Comparison of ENCODE assay signal across 13 cellular contexts in the genomic region with DNA sequence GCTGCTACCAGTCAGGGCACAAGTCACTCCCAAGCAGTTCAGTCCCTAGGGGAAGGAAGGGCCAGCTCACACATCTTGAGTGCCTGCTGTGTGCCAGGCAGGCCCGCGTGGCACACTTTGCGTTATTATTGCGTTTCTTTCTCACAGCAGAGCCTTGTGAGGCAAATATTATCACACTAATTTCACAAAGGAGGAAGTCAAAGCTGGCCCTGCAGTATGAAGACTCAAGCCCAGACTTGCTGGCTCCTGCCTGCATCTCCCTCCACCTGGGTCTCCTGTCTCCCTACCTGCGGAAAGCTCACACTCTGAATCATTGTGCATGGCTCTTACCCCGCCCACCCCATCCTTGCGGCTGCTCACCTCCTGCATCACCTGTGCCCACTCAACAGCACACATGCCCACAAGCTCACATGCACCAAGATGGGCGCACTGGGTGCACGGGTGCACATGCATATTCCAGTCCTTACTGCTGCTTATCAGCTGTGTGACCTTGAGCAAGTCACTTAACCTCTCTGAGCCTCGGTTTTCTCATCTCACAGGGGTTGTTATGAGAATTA. TPM values are rescaled to one million over a fixed set of nuclear protein-coding genes. Genes with fewer than 3 reads are reported as not detected.
DNase-seq lines count a peak whose midpoint lies in the region; ATAC-seq and TF ChIP-seq lines count a peak whose summit lies in the region.
"Had no signal": no experiment of that assay in that cellular context is flagged by ENCODE, and none has a peak within 500 bp of the region (broad histone marks: within the 10 kb centered on the region; RNA-seq: fewer than 3 reads in every experiment).

No MANE protein-coding gene starts in this region.

- ATAC-seq in GM21723 (IDR thresholded peaks at IDR 0.05; ENCODE audit: unreplicated experiment) = no peak

- no peak overlapping the region for H3K9ac ChIP-seq in neural progenitor cell

- H3K27me3 ChIP-seq in left ventricle myocardium inferior (ENCODE audit: low read depth) = no peaks in the 10 kb centered on the region
- H3K27me3 ChIP-seq in right atrium auricular region = no peaks in the 10 kb centered on the region
- no peaks in the 10 kb centered on the region for H3K27me3 ChIP-seq in neural progenitor cell
- H3K27me3 ChIP-seq: cardiac muscle cell, MG63 had no signal

- in situ Hi-C loops in G401 (cut with HindIII; ENCODE audit: low sequenced_read_pairs) = no loop called here

- H3K27ac ChIP-seq in left ventricle myocardium inferior (replicated peaks) = peak overlapping the region; percentile 21
- H3K27ac ChIP-seq in right atrium auricular region = no peak overlapping the region
- no peak overlapping the region for H3K27ac ChIP-seq in neural progenitor cell
- H3K27ac ChIP-seq: cardiac muscle cell had no signal

- H3K4me2 ChIP-seq in neural progenitor cell = no peak overlapping the region

- H3K9me3 ChIP-seq in left ventricle myocardium inferior (replicated peaks) = no peaks in the 10 kb centered on the region
- H3K9me3 ChIP-seq in right atrium auricular region = no peaks in the 10 kb centered on the region
- no peaks in the 10 kb centered on the region for H3K9me3 ChIP-seq in neural progenitor cell (ENCODE audit: low read depth)
- H3K9me3 ChIP-seq: MG63 had no signal

- H3K27ac Mint-ChIP-seq in neural progenitor cell = peak overlapping the region; percentile 17
- H3K27ac Mint-ChIP-seq: activated CD4-positive, alpha-beta T cell treated with anti-CD3 and anti-CD28 coated beads, Interleukin-2, amount 10 ng/mL, durations not matched to agents 24 days and 14 days had no signal

- no peaks in the 10 kb centered on the region for H3K36me3 Mint-ChIP-seq in neural progenitor cell

- DNase-seq in left ventricle myocardium inferior (no peak), right atrium auricular region (ENCODE audit: low spot score) (no peak), UCSD-AML1 (lab: John Stamatoyannopoulos, UW; ENCODE audit: unreplicated experiment) (peak; percentile 64), neural progenitor cell (ENCODE audit: low spot score) (no peak), G401 (ENCODE audit: low spot score) (no peak), DMS114 treated with DMSO at 0.1 percent for 48 hours (lab: John Stamatoyannopoulos, UW; ENCODE audit: unreplicated experiment) (no peak)
- DNase-seq in stimulated activated CD4-positive, alpha-beta T cell treated with anti-CD3 and anti-CD28 coated beads, Interleukin-2, amount 100 ng/mL, for 48 hours = no peak
- DNase-seq: activated CD4-positive, alpha-beta T cell treated with anti-CD3 and anti-CD28 coated beads, Interleukin-2, amount 10 ng/mL, durations not matched to agents 24 days and 14 days; activated gamma-delta T cell; small intestine had no signal

- TF ChIP-seq CTCF in left ventricle myocardium inferior (IDR thresholded peaks at IDR 0.05; ENCODE audit: borderline replicate concordance) (no peak), right atrium auricular region (IDR thresholded peaks at IDR 0.05) (no peak), neural progenitor cell (IDR thresholded peaks at IDR 0.05) (no peak)

- H3K4me1 ChIP-seq in left ventricle myocardium inferior = peaks cover 57% of the 10 kb centered on the region
- H3K4me1 ChIP-seq in right atrium auricular region = peaks cover 0 to 40% of the 10 kb centered on the region in 2 donors
- no peaks in the 10 kb centered on the region for H3K4me1 ChIP-seq in neural progenitor cell

- H3K27me3 Mint-ChIP-seq in neural progenitor cell (ENCODE audit: insufficient read depth, low read depth) = peaks cover 4% of the 10 kb centered on the region

- H3K36me3 ChIP-seq in left ventricle myocardium inferior (no peaks in the 10 kb centered on the region), right atrium auricular region (no peaks in the 10 kb centered on the region), neural progenitor cell (no peaks in the 10 kb centered on the region)
- H3K36me3 ChIP-seq: cardiac muscle cell, MG63 had no signal

- intact Hi-C loops in left ventricle myocardium inferior (cut with micrococcal nuclease) = loop anchor here (10.0 kb wide), 2 partner anchors 58 to 462 kb away; no protein-coding TSS in a partner anchor

- H4K20me1 ChIP-seq in neural progenitor cell (ENCODE audit: low read depth) = no peaks in the 10 kb centered on the region

- no peaks in the 10 kb centered on the region for H3K9me3 Mint-ChIP-seq in neural progenitor cell
- H3K9me3 Mint-ChIP-seq: activated CD4-positive, alpha-beta T cell treated with anti-CD3 and anti-CD28 coated beads, Interleukin-2, amount 10 ng/mL, durations not matched to agents 24 days and 14 days had no signal

- no peak overlapping the region for H2AFZ ChIP-seq in neural progenitor cell (replicated peaks)

- H3K4me3 Mint-ChIP-seq in neural progenitor cell = no peak overlapping the region
- H3K4me3 Mint-ChIP-seq: activated CD4-positive, alpha-beta T cell treated with anti-CD3 and anti-CD28 coated beads, Interleukin-2, amount 10 ng/mL, durations not matched to agents 24 days and 14 days had no signal

- no peaks in the 10 kb centered on the region for H3F3A ChIP-seq in neural progenitor cell (ENCODE audit: low read depth)

- no peaks in the 10 kb centered on the region for H3K79me2 ChIP-seq in neural progenitor cell (ENCODE audit: low read depth)

- H3K4me3 ChIP-seq in left ventricle myocardium inferior (no peak overlapping the region), right atrium auricular region (no peak overlapping the region), neural progenitor cell (no peak overlapping the region)
- H3K4me3 ChIP-seq: cardiac muscle cell, MG63 had no signal

- no peaks in the 10 kb centered on the region for H3K4me1 Mint-ChIP-seq in neural progenitor cell

RNA-seq across cellular contexts. Expression of gene P2RY2, which starts 31.7 kb away (rescaled TPM):
- total RNA-seq in left ventricle myocardium inferior (19.8 TPM), right atrium auricular region (10 to 100 TPM in 1 of 2 donors, 1 to 10 TPM in 1; 9.5 to 14.7 TPM), neural progenitor cell (ENCODE audit: low replicate concordance) (0.45 and 0.84 TPM in 2 replicates)
- not detected in 2 replicates for total RNA-seq in G401 (2014; rRNA removed; shearing (Covaris generic))
- total RNA-seq: activated CD4-positive, alpha-beta T cell treated with anti-CD3 and anti-CD28 coated beads, Interleukin-2, amount 10 ng/mL, durations not matched to agents 24 days and 14 days had no signal

RNA-seq across cellular contexts. Expression of gene FCHSD2, which starts 44.3 kb away (rescaled TPM):
- 43.4 TPM for total RNA-seq in left ventricle myocardium inferior
- 10 to 100 TPM; 23.9 to 24.0 TPM for total RNA-seq in right atrium auricular region
- 15.6 and 22.2 TPM in 2 replicates for total RNA-seq in neural progenitor cell (ENCODE audit: low replicate concordance)
- 4.1 and 11.0 TPM in 2 replicates for total RNA-seq in G401 (2014; rRNA removed; shearing (Covaris generic))
